Comparison of ENCODE assay signal across 16 cellular contexts in the genomic region with DNA sequence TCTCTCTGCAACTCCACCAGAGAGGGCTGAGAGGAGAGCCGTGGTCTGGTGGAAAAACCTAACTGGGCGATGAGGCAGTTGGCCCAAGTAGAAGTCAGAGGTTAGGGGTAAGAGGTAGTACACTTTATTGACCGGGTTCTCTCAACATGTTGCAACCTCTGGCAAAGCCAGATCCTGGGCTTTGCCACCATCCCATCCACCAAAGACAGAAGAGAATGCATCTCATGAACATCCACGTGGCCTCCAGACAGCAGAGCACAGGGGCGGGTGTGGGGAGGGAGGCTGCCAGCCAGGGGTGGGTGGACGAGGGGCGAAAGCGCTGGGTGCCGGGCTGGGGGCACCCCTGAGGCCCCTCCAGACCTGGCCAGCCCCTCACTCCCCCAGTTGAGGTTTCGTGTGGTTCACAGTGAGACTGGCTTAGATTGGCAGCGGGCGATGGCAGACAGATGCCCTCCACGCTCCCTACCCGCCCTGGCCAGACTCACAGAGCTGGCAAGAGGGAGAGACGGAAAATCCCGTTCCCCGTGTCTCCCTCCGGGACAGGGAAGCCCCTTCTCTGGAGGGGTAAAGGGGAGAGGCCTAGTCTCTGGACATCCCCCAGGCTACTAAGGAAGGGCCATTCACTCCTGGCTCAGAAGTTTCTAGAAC.
"Had no signal": no experiment of that assay in that cellular context is flagged by ENCODE, and none has a peak within 500 bp of the region (broad histone marks: within the 10 kb centered on the region; RNA-seq: fewer than 3 reads in every experiment).

No MANE protein-coding gene starts in this region.

- H3K9me3 Mint-ChIP-seq: mesothelial cell of epicardium; stimulated activated memory B cell treated with anti-CD40 and anti-IgM and Interleukin-4, amounts not matched to agents 10 μg/mL and 1 μg/mL and 100 μg/mL, for 72 hours had no signal

- H3K36me3 Mint-ChIP-seq: activated naive CD8-positive, alpha-beta T cell; mesothelial cell of epicardium; stimulated activated memory B cell treated with anti-CD40 and anti-IgM and Interleukin-4, amounts not matched to agents 10 μg/mL and 1 μg/mL and 100 μg/mL, for 72 hours had no signal

- H3K27me3 Mint-ChIP-seq: activated naive CD8-positive, alpha-beta T cell; stimulated activated memory B cell treated with anti-CD40 and anti-IgM and Interleukin-4, amounts not matched to agents 10 μg/mL and 1 μg/mL and 100 μg/mL, for 72 hours had no signal

- H3K4me3 Mint-ChIP-seq: activated naive CD8-positive, alpha-beta T cell; mesothelial cell of epicardium; stimulated activated memory B cell treated with anti-CD40 and anti-IgM and Interleukin-4, amounts not matched to agents 10 μg/mL and 1 μg/mL and 100 μg/mL, for 72 hours had no signal

- H3K27ac ChIP-seq: ovary, sigmoid colon, thyroid gland had no signal

- H3K27ac Mint-ChIP-seq: activated naive CD8-positive, alpha-beta T cell; mesothelial cell of epicardium; stimulated activated memory B cell treated with anti-CD40 and anti-IgM and Interleukin-4, amounts not matched to agents 10 μg/mL and 1 μg/mL and 100 μg/mL, for 72 hours had no signal

- H3K9me3 ChIP-seq: ovary, sigmoid colon, spleen, thyroid gland had no signal

- H3K4me1 ChIP-seq: sigmoid colon, thyroid gland had no signal

- ATAC-seq: stimulated activated memory B cell treated with anti-CD40 and anti-IgM and Interleukin-4, amounts not matched to agents 10 μg/mL and 1 μg/mL and 100 μg/mL, for 72 hours had no signal

- DNase-seq: activated CD4-positive, alpha-beta T cell treated with anti-CD3 and anti-CD28 coated beads, Interleukin-2, amount 50 U/mL, for 4 hours; activated T-cell treated with anti-CD3 and anti-CD28 coated beads for 4 hours; erythroblast; foreskin melanocyte; glutamatergic neuron; hippocampal formation; ovary; sigmoid colon; spleen; stimulated activated CD4-positive, alpha-beta T cell treated with anti-CD3 and anti-CD28 coated beads, Interleukin-4, amount 100 ng/mL, for 4 hours; SW 1271; T-helper 2 cell; thyroid gland had no signal

- H3K4me3 ChIP-seq: ovary, sigmoid colon, spleen, thyroid gland had no signal

- H3K36me3 ChIP-seq: ovary, thyroid gland had no signal

- H3K27me3 ChIP-seq: ovary, sigmoid colon, spleen, thyroid gland had no signal
